In genomic region chrX:37834937-37835336, GRCh38 we compare ENCODE assay signal across 29 cellular contexts. TPM values are rescaled to one million over a fixed set of nuclear protein-coding genes. Genes with fewer than 3 reads are reported as not detected.
"Had no signal": no experiment of that assay in that cellular context is flagged by ENCODE, and none has a peak within 500 bp of the region (broad histone marks: within the 10 kb centered on the region; RNA-seq: fewer than 3 reads in every experiment).

No MANE protein-coding gene starts in this region.

- ATAC-seq: activated CD4-positive, alpha-beta T cell treated with anti-CD3 and anti-CD28 coated beads for 36 hours; activated T-cell treated with anti-CD3 and anti-CD28 coated beads, Interleukin-2, amount 50 U/mL, for 4 hours; body of pancreas; gastrocnemius medialis; lower lobe of right lung; mucosa of descending colon; stimulated activated memory B cell treated with anti-CD40 and anti-IgM and Interleukin-4, amounts not matched to agents 10 μg/mL and 1 μg/mL and 100 μg/mL, for 72 hours; T-helper 17 cell had no signal

- H3K9me3 Mint-ChIP-seq: activated B cell treated with CpG ODN at 0.5 μM for 24 hours; activated naive CD4-positive, alpha-beta T cell treated with anti-CD3 and anti-CD28 coated beads for 36 hours; activated naive CD8-positive, alpha-beta T cell treated with anti-CD3 and anti-CD28 coated beads, Interleukin-2, amount 10 ng/mL, durations not matched to agents 7 days and 5 days; activated T-cell treated with anti-CD3 and anti-CD28 coated beads, Interleukin-2, amount 50 U/mL, for 4 hours; dendritic cell treated with granulocyte-macrophage colony-stimulating factor and Interleukin-4, amounts not matched to agents 40 ng/mL and 50 ng/mL, for 4 days; stimulated activated memory B cell treated with anti-CD40 and anti-IgM and Interleukin-4, amounts not matched to agents 10 μg/mL and 1 μg/mL and 100 μg/mL, for 72 hours had no signal

- H3K4me3 ChIP-seq: body of pancreas, esophagus muscularis mucosa, gastrocnemius medialis, lower lobe of right lung, mucosa of descending colon, right lobe of liver, thoracic aorta, upper lobe of left lung had no signal

- H3K27me3 Mint-ChIP-seq: activated B cell treated with CpG ODN at 0.5 μM for 24 hours; activated CD4-positive, alpha-beta T cell treated with anti-CD3 and anti-CD28 coated beads for 36 hours; activated naive CD8-positive, alpha-beta T cell treated with anti-CD3 and anti-CD28 coated beads, Interleukin-2, amount 10 ng/mL, durations not matched to agents 7 days and 5 days; dendritic cell treated with granulocyte-macrophage colony-stimulating factor and Interleukin-4, amounts not matched to agents 40 ng/mL and 50 ng/mL, for 4 days; stimulated activated memory B cell treated with anti-CD40 and anti-IgM and Interleukin-4, amounts not matched to agents 10 μg/mL and 1 μg/mL and 100 μg/mL, for 72 hours; T-helper 17 cell had no signal

- H3K36me3 ChIP-seq: gastrocnemius medialis, thoracic aorta had no signal

- H3K27me3 ChIP-seq: body of pancreas, esophagus muscularis mucosa, gastrocnemius medialis, right lobe of liver, upper lobe of left lung had no signal

- DNase-seq: activated B cell treated with CpG ODN at 0.5 μM for 24 hours; activated CD4-positive, alpha-beta T cell treated with anti-CD3 and anti-CD28 coated beads for 36 hours; activated CD4-positive, alpha-beta T cell treated with anti-CD3 and anti-CD28 coated beads, Interleukin-2, amount 50 U/mL, for 4 hours; activated CD8-positive, alpha-beta memory T cell treated with anti-CD3 and anti-CD28 coated beads for 24 hours; activated CD8-positive, alpha-beta memory T cell treated with anti-CD3 and anti-CD28 coated beads, Interleukin-2, amount 50 U/mL, for 48 hours; activated naive CD4-positive, alpha-beta T cell treated with anti-CD3 and anti-CD28 coated beads for 36 hours; activated naive CD8-positive, alpha-beta T cell treated with anti-CD3 and anti-CD28 coated beads, Interleukin-2, amount 10 ng/mL, durations not matched to agents 7 days and 5 days; activated T-cell treated with anti-CD3 and anti-CD28 coated beads, Interleukin-2, amount 50 U/mL, for 4 hours; amygdala; body of pancreas; caudate nucleus; effector CD8-positive, alpha-beta T cell; gastrocnemius medialis; lower lobe of right lung; mesendoderm; mucosa of descending colon; nephron progenitor cell; right lobe of liver; small intestine; stimulated activated CD4-positive, alpha-beta T cell treated with anti-CD3 and anti-CD28 coated beads, Interleukin-15, amount 100 ng/mL, for 24 hours; SW 1271; T-helper 17 cell; upper lobe of left lung had no signal

- H3K27ac ChIP-seq: body of pancreas, esophagus muscularis mucosa, gastrocnemius medialis, lower lobe of right lung, parathyroid adenoma, right lobe of liver, thoracic aorta, upper lobe of left lung had no signal

- H3K4me1 Mint-ChIP-seq: activated B cell treated with CpG ODN at 0.5 μM for 24 hours; nephron progenitor cell; stimulated activated memory B cell treated with anti-CD40 and anti-IgM and Interleukin-4, amounts not matched to agents 10 μg/mL and 1 μg/mL and 100 μg/mL, for 72 hours had no signal

- H3K27ac Mint-ChIP-seq: activated B cell treated with CpG ODN at 0.5 μM for 24 hours; activated CD4-positive, alpha-beta T cell treated with anti-CD3 and anti-CD28 coated beads for 36 hours; activated naive CD4-positive, alpha-beta T cell treated with anti-CD3 and anti-CD28 coated beads for 36 hours; activated naive CD8-positive, alpha-beta T cell treated with anti-CD3 and anti-CD28 coated beads, Interleukin-2, amount 10 ng/mL, durations not matched to agents 7 days and 5 days; dendritic cell treated with granulocyte-macrophage colony-stimulating factor and Interleukin-4, amounts not matched to agents 40 ng/mL and 50 ng/mL, for 4 days; nephron progenitor cell; stimulated activated memory B cell treated with anti-CD40 and anti-IgM and Interleukin-4, amounts not matched to agents 10 μg/mL and 1 μg/mL and 100 μg/mL, for 72 hours; T-helper 17 cell had no signal

- H3K9me3 ChIP-seq: body of pancreas, esophagus muscularis mucosa, gastrocnemius medialis, lower lobe of right lung, mucosa of descending colon, right lobe of liver, thoracic aorta, upper lobe of left lung had no signal

- H3K4me3 Mint-ChIP-seq: activated B cell treated with CpG ODN at 0.5 μM for 24 hours; activated CD4-positive, alpha-beta T cell treated with anti-CD3 and anti-CD28 coated beads for 36 hours; activated naive CD4-positive, alpha-beta T cell treated with anti-CD3 and anti-CD28 coated beads for 36 hours; activated naive CD8-positive, alpha-beta T cell treated with anti-CD3 and anti-CD28 coated beads, Interleukin-2, amount 10 ng/mL, durations not matched to agents 7 days and 5 days; activated T-cell treated with anti-CD3 and anti-CD28 coated beads, Interleukin-2, amount 50 U/mL, for 4 hours; dendritic cell treated with granulocyte-macrophage colony-stimulating factor and Interleukin-4, amounts not matched to agents 40 ng/mL and 50 ng/mL, for 4 days; nephron progenitor cell; stimulated activated memory B cell treated with anti-CD40 and anti-IgM and Interleukin-4, amounts not matched to agents 10 μg/mL and 1 μg/mL and 100 μg/mL, for 72 hours; T-helper 17 cell had no signal

- H3K4me1 ChIP-seq: body of pancreas, esophagus muscularis mucosa, gastrocnemius medialis, lower lobe of right lung, parathyroid adenoma, upper lobe of left lung had no signal

RNA-seq across cellular contexts. Expression of gene CYBB, which starts 55.1 kb away (rescaled TPM):
- total RNA-seq: activated CD4-positive, alpha-beta T cell treated with anti-CD3 and anti-CD28 coated beads for 36 hours; pulmonary artery endothelial cell had no signal
